ENCODE assay signal across 17 cellular contexts in the genomic region with DNA sequence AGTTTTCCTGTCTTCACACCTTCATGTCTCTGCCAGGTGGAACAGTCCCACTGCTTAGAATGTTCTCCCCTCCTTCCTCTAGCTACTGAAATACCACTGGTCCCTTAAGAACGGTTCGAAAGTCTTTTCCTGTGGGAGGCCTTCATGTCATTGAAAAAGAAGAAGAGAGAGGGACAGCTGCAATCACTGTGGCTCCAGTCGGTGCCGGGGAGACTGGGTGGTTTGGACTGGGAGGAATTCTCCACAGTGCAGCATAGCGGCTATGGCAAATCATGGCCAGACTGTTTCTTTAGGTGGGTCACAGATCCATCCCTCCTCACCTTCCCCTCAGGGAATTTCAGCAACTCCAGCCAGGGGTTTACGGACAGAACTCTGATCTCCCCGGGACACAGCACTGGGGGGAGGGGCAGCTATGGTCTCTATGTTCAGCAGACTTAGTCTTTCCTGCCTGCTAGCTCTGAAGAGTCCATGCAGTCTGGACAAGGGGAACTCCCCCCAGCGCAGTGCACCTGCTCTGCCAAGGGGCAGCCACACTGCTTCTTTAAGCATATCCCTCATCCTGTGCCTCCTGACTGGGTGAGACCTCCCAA.
A peak's percentile ranks its signal among the peaks of the same experiment; 100 is the strongest.
DNase-seq lines count a peak whose midpoint lies in the region; ATAC-seq and TF ChIP-seq lines count a peak whose summit lies in the region.
"Had no signal": no experiment of that assay in that cellular context is flagged by ENCODE, and none has a peak within 500 bp of the region (broad histone marks: within the 10 kb centered on the region; RNA-seq: fewer than 3 reads in every experiment).

No MANE protein-coding gene starts in this region.

- no peaks in the 10 kb centered on the region for H3K36me3 Mint-ChIP-seq in CD8-positive, alpha-beta T cell
- H3K36me3 Mint-ChIP-seq: CD14-positive monocyte had no signal

- DNase-seq in BE2C, result peak; percentile 28
- no peak for DNase-seq in CD8-positive, alpha-beta T cell
- DNase-seq in SJCRH30, result peak; percentile 51 to 57
- peak; percentile 61 for DNase-seq in myocyte (ENCODE audit: low read depth)
- DNase-seq in hippocampal formation (lab: John Stamatoyannopoulos, UW), result no peak
- DNase-seq in HUDEP-2 (lab: John Stamatoyannopoulos, UW; ENCODE audit: unreplicated experiment in 76 of 76), result no peak
- no peak for DNase-seq in stimulated activated CD4-positive, alpha-beta T cell treated with anti-CD3 and anti-CD28 coated beads, Interleukin-2, amount 100 ng/mL, for 48 hours
- DNase-seq: ACHN; Caco-2; CD8-positive, alpha-beta memory T cell; DND-41; GF-D8; H7; KG1 had no signal

- CTCF ChIA-PET in CD8-positive, alpha-beta T cell (lab: Charles Lee), result no interaction called here

- peaks cover 21% of the 10 kb centered on the region for H3K4me1 Mint-ChIP-seq in CD8-positive, alpha-beta T cell (ENCODE audit: low read depth)
- H3K4me1 Mint-ChIP-seq: CD14-positive monocyte had no signal

- no peaks in the 10 kb centered on the region for H3K27me3 Mint-ChIP-seq in CD8-positive, alpha-beta T cell (ENCODE audit: low read depth)
- H3K27me3 Mint-ChIP-seq: CD8-positive, alpha-beta memory T cell; IgD-negative memory B cell had no signal

- peaks cover 10% of the 10 kb centered on the region for H3K4me1 ChIP-seq in BE2C
- H3K4me1 ChIP-seq in CD8-positive, alpha-beta T cell (ENCODE audit: insufficient read depth, low read length), result peaks cover 9% of the 10 kb centered on the region
- H3K4me1 ChIP-seq in SJCRH30, result peaks cover 8% of the 10 kb centered on the region; the same call in 1 of the 2 replicates
- H3K4me1 ChIP-seq: Caco-2 had no signal

- no peaks in the 10 kb centered on the region for H3K27me3 ChIP-seq in BE2C
- no peaks in the 10 kb centered on the region for H3K27me3 ChIP-seq in CD8-positive, alpha-beta T cell (ENCODE audit: insufficient read depth, low read length)
- no peaks in the 10 kb centered on the region for H3K27me3 ChIP-seq in SJCRH30

- H3K27ac ChIP-seq in CD8-positive, alpha-beta T cell (ENCODE audit: low read depth, low read length), result no peak overlapping the region
- peak overlapping the region; percentile 27; the same call in 1 of the 2 replicates for H3K27ac ChIP-seq in SJCRH30

- intact Hi-C loops in CD8-positive, alpha-beta T cell (cut with DNase I, micrococcal nuclease), result no loop called here

- TF ChIP-seq CTCF in BE2C (IDR thresholded peaks at IDR 0.05; ENCODE audit: low read depth, low read length), result no peak
- no peak for TF ChIP-seq CTCF in CD8-positive, alpha-beta T cell (IDR thresholded peaks at IDR 0.05)

- H3K9me3 Mint-ChIP-seq in CD8-positive, alpha-beta T cell, result no peaks in the 10 kb centered on the region

- H3K9me3 ChIP-seq in BE2C, result no peaks in the 10 kb centered on the region
- H3K9me3 ChIP-seq in CD8-positive, alpha-beta T cell (ENCODE audit: low read length), result no peaks in the 10 kb centered on the region
- no peaks in the 10 kb centered on the region for H3K9me3 ChIP-seq in SJCRH30 (replicated peaks)
- H3K9me3 ChIP-seq: Caco-2 had no signal

- POLR2A ChIA-PET in CD8-positive, alpha-beta T cell (lab: Charles Lee), result interaction anchor here (0.6 kb wide), 1 partner anchor 307 kb away, joined by 3 read pairs; no protein-coding TSS in a partner anchor

- no peak overlapping the region for H3K4me3 Mint-ChIP-seq in CD8-positive, alpha-beta T cell
- H3K4me3 Mint-ChIP-seq: CD14-positive monocyte; CD8-positive, alpha-beta memory T cell had no signal

- peak overlapping the region; percentile 15 for H3K27ac Mint-ChIP-seq in CD8-positive, alpha-beta T cell
- H3K27ac Mint-ChIP-seq: CD14-positive monocyte, IgD-negative memory B cell had no signal

- H3K36me3 ChIP-seq in BE2C (peaks cover 4% of the 10 kb centered on the region; the same call in 1 of the 2 replicates), SJCRH30 (no peaks in the 10 kb centered on the region)
- H3K36me3 ChIP-seq in CD8-positive, alpha-beta T cell (ENCODE audit: insufficient read depth, low read length), result no peaks in the 10 kb centered on the region

- H3K4me3 ChIP-seq in BE2C (ENCODE audit: low read depth, low read length) (no peak overlapping the region), SJCRH30 (peak overlapping the region; percentile 25)
- no peak overlapping the region for H3K4me3 ChIP-seq in CD8-positive, alpha-beta T cell (ENCODE audit: low read depth, low read length)

- no peak for ATAC-seq in CD8-positive, alpha-beta T cell
- ATAC-seq in HG03378 (IDR thresholded peaks at IDR 0.05; ENCODE audit: unreplicated experiment), result no peak

Comparison
In these comparisons a context has a peak if more than half of its experiments do, and no peak if none do; other contexts are left out.
1. DNase-seq: peak in BE2C (single experiment), SJCRH30 (2 of 2) and myocyte (single experiment); none in CD8-positive, alpha-beta T cell (0 of 7), hippocampal formation (0 of 2), HUDEP-2 (0 of 76) and stimulated activated CD4-positive, alpha-beta T cell treated with anti-CD3 and anti-CD28 coated beads, Interleukin-2, amount 100 ng/mL, for 48 hours (0 of 2).